ENCODE assay signal across 22 cellular contexts in genomic region chr13:109881347-109881725, GRCh38.
A peak's percentile ranks its signal among the peaks of the same experiment; 100 is the strongest.
DNase-seq lines count a peak whose midpoint lies in the region; ATAC-seq and TF ChIP-seq lines count a peak whose summit lies in the region.
"Had no signal": no experiment of that assay in that cellular context is flagged by ENCODE, and none has a peak within 500 bp of the region (broad histone marks: within the 10 kb centered on the region; RNA-seq: fewer than 3 reads in every experiment).

No MANE protein-coding gene starts in this region.

- no peak for TF ChIP-seq CTCF in psoas muscle (IDR thresholded peaks at IDR 0.05)

- no peaks in the 10 kb centered on the region for H3K36me3 ChIP-seq in MG63
- H3K36me3 ChIP-seq in psoas muscle (ENCODE audit: insufficient read depth in 1 of 2, low read depth in 1 of 2), result no peaks in the 10 kb centered on the region
- H3K36me3 ChIP-seq: BE2C had no signal

- DNase-seq in MG63 (peak; percentile 34), head of caudate nucleus (peak in 40 of 42 donors; percentile 30 to 88 (median 67)), psoas muscle (no peak), superior temporal gyrus (ENCODE audit: extremely low spot score) (peak; percentile 21), NCI-H524 (lab: John Stamatoyannopoulos, UW) (no peak), NCI-H748 (lab: John Stamatoyannopoulos, UW; ENCODE audit: unreplicated experiment) (no peak)
- DNase-seq: 8988T; ACHN; AML-193; BE2C; C1 segment of cervical spinal cord; Calu3; CD4-positive, alpha-beta memory T cell; COR-L47; DMS53; DMS79 treated with DMSO at 0.1 percent for 48 hours; GF-D8; GM23248; H7; HCEC 1CT had no signal

- peak in 3 of 4 donors; percentile 50 to 57 (median 51) for ATAC-seq in psoas muscle
- ATAC-seq in GM18505 (IDR thresholded peaks at IDR 0.05; ENCODE audit: unreplicated experiment), result no peak
- ATAC-seq: A549 had no signal

- 73 to 79% (median 74%) methylated on average over 14 of the region's 14 CpGs for WGBS in psoas muscle, 3 donors

- no peak for TF ChIP-seq POLR2A in GM18505 (IDR thresholded peaks at IDR 0.05; ENCODE audit: borderline replicate concordance, extremely low read depth, insufficient read depth, insufficient read length)

- no peaks in the 10 kb centered on the region for H3K4me1 ChIP-seq in psoas muscle
- H3K4me1 ChIP-seq: A549, BE2C had no signal

- intact Hi-C loops in head of caudate nucleus (cut with DNase I) (no loop called here), psoas muscle (cut with DNase I) (no loop called here)

- H3K4me3 ChIP-seq in MG63 (no peak overlapping the region), psoas muscle (no peak overlapping the region)
- H3K4me3 ChIP-seq: A549, GM23248 had no signal

- H3K9me3 ChIP-seq in MG63 (no peaks in the 10 kb centered on the region), psoas muscle (no peaks in the 10 kb centered on the region)
- H3K9me3 ChIP-seq: A549, BE2C had no signal

- H3K27me3 ChIP-seq in MG63, result no peaks in the 10 kb centered on the region
- peaks cover 0 to 2% (median 0%) of the 10 kb centered on the region in 3 donors for H3K27me3 ChIP-seq in psoas muscle (ENCODE audit: insufficient read depth in 3 of 3, low read length in 2 of 3)

- no peak overlapping the region for H3K27ac ChIP-seq in psoas muscle
- H3K27ac ChIP-seq: A549, GM23248 had no signal

Comparison
In these comparisons a context has a peak if more than half of its experiments do, and no peak if none do; other contexts are left out.
1. DNase-seq: peak in MG63 (single experiment), head of caudate nucleus (40 of 42) and superior temporal gyrus (single experiment); none in psoas muscle (0 of 2), NCI-H524 (0 of 2) and NCI-H748 (single experiment).